Comparison of ENCODE assay signal across 14 cellular contexts in the genomic region with DNA sequence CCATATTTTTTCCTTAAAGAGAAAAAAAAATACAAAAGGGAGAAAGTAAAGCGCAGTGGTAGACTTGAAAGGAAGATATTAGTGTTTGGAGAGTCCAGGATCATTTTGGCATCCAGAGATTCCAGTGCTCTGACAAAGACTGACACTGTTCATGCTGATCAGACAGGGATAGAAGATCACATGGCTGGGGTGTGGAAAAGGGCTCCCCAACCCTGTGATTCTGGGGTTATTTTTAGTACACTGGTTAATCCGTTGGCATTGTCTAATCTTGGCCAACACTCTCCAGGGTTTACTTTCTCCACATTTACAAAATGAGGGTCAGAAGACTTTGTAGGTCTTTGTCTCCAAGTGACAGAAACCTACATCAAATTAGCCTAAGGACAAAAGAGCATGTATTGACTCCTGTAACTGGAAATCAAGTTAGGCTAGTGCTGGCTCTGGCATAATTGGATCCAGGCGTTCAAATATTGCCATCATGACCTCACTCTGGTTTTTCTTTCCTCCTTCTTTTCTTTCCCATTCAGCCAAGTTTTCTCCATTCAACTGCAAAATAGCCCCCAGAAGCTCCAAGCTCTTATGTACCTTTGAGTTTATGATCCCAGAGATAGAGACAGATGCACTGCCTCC.
A peak's percentile ranks its signal among the peaks of the same experiment; 100 is the strongest.
DNase-seq lines count a peak whose midpoint lies in the region; ATAC-seq and TF ChIP-seq lines count a peak whose summit lies in the region.
"Had no signal": no experiment of that assay in that cellular context is flagged by ENCODE, and none has a peak within 500 bp of the region (broad histone marks: within the 10 kb centered on the region; RNA-seq: fewer than 3 reads in every experiment).

No MANE protein-coding gene starts in this region.

- TF ChIP-seq CTCF in GM23338 (conservative IDR thresholded peaks at IDR 0.05; ENCODE audit: low read depth in 2 of 2) (no peak), esophagus muscularis mucosa (IDR thresholded peaks at IDR 0.05) (no peak), smooth muscle cell (IDR thresholded peaks at IDR 0.05; ENCODE audit: borderline replicate concordance, insufficient read depth, poor library complexity, severe bottlenecking) (no peak)

- H3F3A ChIP-seq in GM23338 (replicated peaks; ENCODE audit: low read depth) = no peaks in the 10 kb centered on the region
- H3F3A ChIP-seq in smooth muscle cell (ENCODE audit: low read depth) = no peaks in the 10 kb centered on the region

- H3K27me3 ChIP-seq in GM23338 (ENCODE audit: insufficient read depth) (no peaks in the 10 kb centered on the region), esophagus muscularis mucosa (no peaks in the 10 kb centered on the region), Karpas-422 (ENCODE audit: low read length) (no peaks in the 10 kb centered on the region), smooth muscle cell (ENCODE audit: low read depth) (no peaks in the 10 kb centered on the region)

- peaks cover 4% of the 10 kb centered on the region for H3K27me3 Mint-ChIP-seq in GM23338 (ENCODE audit: insufficient read depth, low read depth, poor library complexity)
- H3K27me3 Mint-ChIP-seq: CD4-positive, alpha-beta memory T cell had no signal

- no peak overlapping the region for H3K4me2 ChIP-seq in GM23338
- no peak overlapping the region for H3K4me2 ChIP-seq in Karpas-422 (ENCODE audit: low read depth, low read length, poor library complexity, severe bottlenecking)
- no peak overlapping the region for H3K4me2 ChIP-seq in smooth muscle cell

- H3K9me3 Mint-ChIP-seq in GM23338 = no peaks in the 10 kb centered on the region

- ATAC-seq in GM23338 = no peak

- H3K9ac ChIP-seq in Karpas-422 (ENCODE audit: low read length) = no peak overlapping the region
- H3K9ac ChIP-seq in smooth muscle cell (ENCODE audit: low read depth) = no peak overlapping the region

- H3K4me1 ChIP-seq in GM23338 (ENCODE audit: insufficient read depth) (no peaks in the 10 kb centered on the region; the same call in 1 of the 2 replicates), esophagus muscularis mucosa (no peaks in the 10 kb centered on the region), Karpas-422 (ENCODE audit: low read length) (no peaks in the 10 kb centered on the region), smooth muscle cell (ENCODE audit: low read depth) (no peaks in the 10 kb centered on the region)
- H3K4me1 ChIP-seq: HAP-1 had no signal

- no peak for TF ChIP-seq EP300 in esophagus muscularis mucosa (IDR thresholded peaks at IDR 0.05)

- H3K9me3 ChIP-seq in esophagus muscularis mucosa (no peaks in the 10 kb centered on the region), Karpas-422 (ENCODE audit: low read length) (no peaks in the 10 kb centered on the region), smooth muscle cell (replicated peaks; ENCODE audit: low read depth) (no peaks in the 10 kb centered on the region)
- H3K9me3 ChIP-seq: HAP-1 had no signal

- DNase-seq in GM23338 (ENCODE audit: low spot score) = no peak
- peak; percentile 53 for DNase-seq in SK-N-DZ (ENCODE audit: low spot score)
- peak; percentile 17 for DNase-seq in esophagus muscularis mucosa (ENCODE audit: extremely low spot score)
- peak; percentile 86 for DNase-seq in myocyte (ENCODE audit: low read depth)
- no peak for DNase-seq in SHP77 (lab: John Stamatoyannopoulos, UW)
- no peak for DNase-seq in Karpas-422
- DNase-seq in substantia nigra (lab: John Stamatoyannopoulos, UW) = no peak
- no peak for DNase-seq in smooth muscle cell (lab: John Stamatoyannopoulos, UW; ENCODE audit: unreplicated experiment)
- DNase-seq: ACHN; C1 segment of cervical spinal cord; CD4-positive, alpha-beta memory T cell; DMS79 treated with DMSO at 0.1 percent for 48 hours; EL had no signal

- H3K4me3 ChIP-seq in GM23338 (no peak overlapping the region), esophagus muscularis mucosa (no peak overlapping the region), Karpas-422 (ENCODE audit: low read length) (no peak overlapping the region), smooth muscle cell (no peak overlapping the region)
- H3K4me3 ChIP-seq: HAP-1 had no signal

- H3K27ac Mint-ChIP-seq in GM23338 = no peak overlapping the region

- peak overlapping the region; percentile 47; the same call in 1 of the 2 replicates for H2AFZ ChIP-seq in GM23338
- no peak overlapping the region for H2AFZ ChIP-seq in Karpas-422 (ENCODE audit: low read length)
- H2AFZ ChIP-seq in smooth muscle cell (ENCODE audit: low read depth) = no peak overlapping the region

- H3K79me2 ChIP-seq in GM23338 (replicated peaks; ENCODE audit: insufficient read depth) = no peaks in the 10 kb centered on the region
- H3K79me2 ChIP-seq in Karpas-422 (ENCODE audit: low read length) = no peaks in the 10 kb centered on the region
- no peaks in the 10 kb centered on the region for H3K79me2 ChIP-seq in smooth muscle cell (ENCODE audit: low read depth)

- H3K36me3 Mint-ChIP-seq in GM23338 (ENCODE audit: low read depth) = no peaks in the 10 kb centered on the region

- no peaks in the 10 kb centered on the region for H4K20me1 ChIP-seq in GM23338 (replicated peaks; ENCODE audit: insufficient read depth)
- no peaks in the 10 kb centered on the region for H4K20me1 ChIP-seq in Karpas-422 (ENCODE audit: insufficient read depth, low read depth, low read length)
- H4K20me1 ChIP-seq in smooth muscle cell (ENCODE audit: low read depth) = no peaks in the 10 kb centered on the region

- WGBS in esophagus muscularis mucosa = 80% methylated on average over 3 of the region's 3 CpGs
- WGBS in smooth muscle cell (ENCODE audit: low lambda C conversion rate) = 78% methylated on average over 3 of the region's 3 CpGs

- H3K9me2 ChIP-seq in GM23338 (ENCODE audit: insufficient read depth) = no peaks in the 10 kb centered on the region
- H3K9me2 ChIP-seq in Karpas-422 (replicated peaks; ENCODE audit: insufficient read depth, low read length) = no peaks in the 10 kb centered on the region

- peaks cover 6% of the 10 kb centered on the region for H3K4me1 Mint-ChIP-seq in GM23338

- no peaks in the 10 kb centered on the region for H3K36me3 ChIP-seq in GM23338 (ENCODE audit: insufficient read depth)
- H3K36me3 ChIP-seq in esophagus muscularis mucosa = no peaks in the 10 kb centered on the region
- H3K36me3 ChIP-seq in Karpas-422 (ENCODE audit: insufficient read depth, low read length) = no peaks in the 10 kb centered on the region
- H3K36me3 ChIP-seq in smooth muscle cell (ENCODE audit: low read depth) = no peaks in the 10 kb centered on the region
- H3K36me3 ChIP-seq: HAP-1 had no signal

- no peak for TF ChIP-seq POLR2A in esophagus muscularis mucosa (IDR thresholded peaks at IDR 0.05; ENCODE audit: low read depth)

- intact Hi-C loops in esophagus muscularis mucosa (cut with DNase I) = no loop called here

- no peak overlapping the region for H3K4me3 Mint-ChIP-seq in GM23338
- H3K4me3 Mint-ChIP-seq: CD4-positive, alpha-beta memory T cell had no signal

- H3K27ac ChIP-seq in GM23338 (ENCODE audit: low read depth) (no peak overlapping the region), esophagus muscularis mucosa (replicated peaks in 1 of 4) (no peak overlapping the region), Karpas-422 (ENCODE audit: low read length) (no peak overlapping the region), substantia nigra (ENCODE audit: low read depth, low read length, poor library complexity, severe bottlenecking) (no peak overlapping the region), smooth muscle cell (ENCODE audit: low read depth) (no peak overlapping the region)

TF ChIP-seq in GM23338, 12 proteins besides CTCF, POLR2A, EP300 and RAD21 (continues in another document):
- TF ChIP-seq, protein P1, sequence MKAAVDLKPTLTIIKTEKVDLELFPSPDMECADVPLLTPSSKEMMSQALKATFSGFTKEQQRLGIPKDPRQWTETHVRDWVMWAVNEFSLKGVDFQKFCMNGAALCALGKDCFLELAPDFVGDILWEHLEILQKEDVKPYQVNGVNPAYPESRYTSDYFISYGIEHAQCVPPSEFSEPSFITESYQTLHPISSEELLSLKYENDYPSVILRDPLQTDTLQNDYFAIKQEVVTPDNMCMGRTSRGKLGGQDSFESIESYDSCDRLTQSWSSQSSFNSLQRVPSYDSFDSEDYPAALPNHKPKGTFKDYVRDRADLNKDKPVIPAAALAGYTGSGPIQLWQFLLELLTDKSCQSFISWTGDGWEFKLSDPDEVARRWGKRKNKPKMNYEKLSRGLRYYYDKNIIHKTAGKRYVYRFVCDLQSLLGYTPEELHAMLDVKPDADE (IDR thresholded peaks at IDR 0.05) = no peak
- TF ChIP-seq POLR2AphosphoS5 (IDR thresholded peaks at IDR 0.05; ENCODE audit: low read depth) (no peak), CREB1 (CRISPR knock-in tag; IDR thresholded peaks at IDR 0.05; ENCODE audit: low read depth) (no peak), EZH2phosphoT487 (IDR thresholded peaks at IDR 0.05; ENCODE audit: unreplicated experiment) (no peak), ZNF114 (CRISPR knock-in tag; IDR thresholded peaks at IDR 0.05) (no peak), NANOG (IDR thresholded peaks at IDR 0.05; ENCODE audit: borderline replicate concordance) (no peak), EZH2 (IDR thresholded peaks at IDR 0.05; ENCODE audit: low read depth, unreplicated experiment) (no peak), JUNB (IDR thresholded peaks at IDR 0.05; ENCODE audit: unreplicated experiment) (no peak), STAT1 (IDR thresholded peaks at IDR 0.05; ENCODE audit: unreplicated experiment) (no peak)
- TF ChIP-seq, protein P2, sequence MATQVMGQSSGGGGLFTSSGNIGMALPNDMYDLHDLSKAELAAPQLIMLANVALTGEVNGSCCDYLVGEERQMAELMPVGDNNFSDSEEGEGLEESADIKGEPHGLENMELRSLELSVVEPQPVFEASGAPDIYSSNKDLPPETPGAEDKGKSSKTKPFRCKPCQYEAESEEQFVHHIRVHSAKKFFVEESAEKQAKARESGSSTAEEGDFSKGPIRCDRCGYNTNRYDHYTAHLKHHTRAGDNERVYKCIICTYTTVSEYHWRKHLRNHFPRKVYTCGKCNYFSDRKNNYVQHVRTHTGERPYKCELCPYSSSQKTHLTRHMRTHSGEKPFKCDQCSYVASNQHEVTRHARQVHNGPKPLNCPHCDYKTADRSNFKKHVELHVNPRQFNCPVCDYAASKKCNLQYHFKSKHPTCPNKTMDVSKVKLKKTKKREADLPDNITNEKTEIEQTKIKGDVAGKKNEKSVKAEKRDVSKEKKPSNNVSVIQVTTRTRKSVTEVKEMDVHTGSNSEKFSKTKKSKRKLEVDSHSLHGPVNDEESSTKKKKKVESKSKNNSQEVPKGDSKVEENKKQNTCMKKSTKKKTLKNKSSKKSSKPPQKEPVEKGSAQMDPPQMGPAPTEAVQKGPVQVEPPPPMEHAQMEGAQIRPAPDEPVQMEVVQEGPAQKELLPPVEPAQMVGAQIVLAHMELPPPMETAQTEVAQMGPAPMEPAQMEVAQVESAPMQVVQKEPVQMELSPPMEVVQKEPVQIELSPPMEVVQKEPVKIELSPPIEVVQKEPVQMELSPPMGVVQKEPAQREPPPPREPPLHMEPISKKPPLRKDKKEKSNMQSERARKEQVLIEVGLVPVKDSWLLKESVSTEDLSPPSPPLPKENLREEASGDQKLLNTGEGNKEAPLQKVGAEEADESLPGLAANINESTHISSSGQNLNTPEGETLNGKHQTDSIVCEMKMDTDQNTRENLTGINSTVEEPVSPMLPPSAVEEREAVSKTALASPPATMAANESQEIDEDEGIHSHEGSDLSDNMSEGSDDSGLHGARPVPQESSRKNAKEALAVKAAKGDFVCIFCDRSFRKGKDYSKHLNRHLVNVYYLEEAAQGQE (IDR thresholded peaks at IDR 0.05; ENCODE audit: unreplicated experiment) = no peak

Comparison
In these comparisons a context has a peak if more than half of its experiments do, and no peak if none do; other contexts are left out.
1. DNase-seq: peak in SK-N-DZ (single experiment), esophagus muscularis mucosa (single experiment) and myocyte (single experiment); none in GM23338 (single experiment), SHP77 (0 of 2), Karpas-422 (single experiment), substantia nigra (0 of 49) and smooth muscle cell (single experiment).